8 cellular contexts compared by ENCODE assay signal in genomic region chr20:63273180-63273579, GRCh38.
DNase-seq lines count a peak whose midpoint lies in the region; ATAC-seq and TF ChIP-seq lines count a peak whose summit lies in the region.

No MANE protein-coding gene starts in this region.

- H3K9me3 ChIP-seq in SU-DHL-6 (ENCODE audit: insufficient read depth, low read length), result no peaks in the 10 kb centered on the region

- H3K36me3 ChIP-seq in SU-DHL-6 (ENCODE audit: low read length), result no peaks in the 10 kb centered on the region

- H3K79me2 ChIP-seq in SU-DHL-6 (ENCODE audit: insufficient read depth, low read length), result peaks cover 30% of the 10 kb centered on the region

- no peaks in the 10 kb centered on the region for H3K27me3 ChIP-seq in SU-DHL-6 (ENCODE audit: low read length)

- ATAC-seq in GM19035 (IDR thresholded peaks at IDR 0.05; ENCODE audit: unreplicated experiment) (peak; percentile 12), GM18498 (IDR thresholded peaks at IDR 0.05; ENCODE audit: unreplicated experiment) (no peak), GM18861 (IDR thresholded peaks at IDR 0.05; ENCODE audit: unreplicated experiment) (no peak)

- no peak overlapping the region for H3K27ac ChIP-seq in SU-DHL-6 (ENCODE audit: low read depth, low read length)

- H2AFZ ChIP-seq in SU-DHL-6 (ENCODE audit: low read depth, low read length, severe bottlenecking), result peak overlapping the region; percentile 49

- H4K20me1 ChIP-seq in SU-DHL-6 (ENCODE audit: low read depth, low read length), result no peaks in the 10 kb centered on the region

- H3K9me2 ChIP-seq in SU-DHL-6 (replicated peaks; ENCODE audit: insufficient read depth, low read length), result no peaks in the 10 kb centered on the region

- peak overlapping the region; percentile 75 for H3K9ac ChIP-seq in SU-DHL-6 (ENCODE audit: low read length)

- no peak for TF ChIP-seq CTCF in SU-DHL-6 (IDR thresholded peaks at IDR 0.05; ENCODE audit: insufficient read depth, low read length, poor library complexity, severe bottlenecking)
- no peak for TF ChIP-seq CTCF in foreskin fibroblast (IDR thresholded peaks at IDR 0.05; ENCODE audit: low read depth, low read length)

- peak overlapping the region; percentile 98 for H3K4me3 ChIP-seq in SU-DHL-6 (ENCODE audit: insufficient read depth, low read length, poor library complexity, severe bottlenecking)
- H3K4me3 ChIP-seq in foreskin fibroblast (ENCODE audit: low read depth in 1 of 2, low read length in 2 of 2), result peak overlapping the region; percentile 97 to 99
- peak overlapping the region; percentile 97 for H3K4me3 ChIP-seq in skeletal muscle cell (ENCODE audit: low read depth, low read length)

- no peaks in the 10 kb centered on the region for H3F3A ChIP-seq in SU-DHL-6 (ENCODE audit: insufficient read depth)

- DNase-seq in foreskin fibroblast, result no peak
- DNase-seq in skeletal muscle cell (ENCODE audit: low read depth), result no peak
- DNase-seq in RKO (ENCODE audit: low spot score), result no peak
- DNase-seq in nucleus accumbens (lab: John Stamatoyannopoulos, UW), result no peak

- peak overlapping the region; percentile 95 for H3K4me2 ChIP-seq in SU-DHL-6 (ENCODE audit: low read depth, low read length, poor library complexity, severe bottlenecking)
